In genomic region chr14:37168721-37169120, GRCh38 we compare ENCODE assay signal across 14 cellular contexts. TPM values are rescaled to one million over a fixed set of nuclear protein-coding genes. Genes with fewer than 3 reads are reported as not detected.
"Had no signal": no experiment of that assay in that cellular context is flagged by ENCODE, and none has a peak within 500 bp of the region (broad histone marks: within the 10 kb centered on the region; RNA-seq: fewer than 3 reads in every experiment).

No MANE protein-coding gene starts in this region.

- ATAC-seq: activated CD8-positive, alpha-beta T cell treated with anti-CD3 and anti-CD28 coated beads, Interleukin-2, amount 10 ng/mL, durations not matched to agents 7 days and 5 days; left lung; stimulated activated naive CD8-positive, alpha-beta T cell treated with anti-CD3 and anti-CD28 coated beads, Interleukin-15, amount 100 ng/mL, for 72 hours had no signal

- H3K9me3 Mint-ChIP-seq: activated naive CD4-positive, alpha-beta T cell treated with anti-CD3 and anti-CD28 coated beads for 36 hours; memory B cell; T-helper 2 cell treated with Interferon-gamma antibody and Interleukin-4, amounts not matched to agents 5 μg/mL and 100 μg/mL, for 36 hours had no signal

- H3K27me3 Mint-ChIP-seq: memory B cell had no signal

- DNase-seq: activated CD4-positive, alpha-beta T cell treated with anti-CD3 and anti-CD28 coated beads for 48 hours; activated CD8-positive, alpha-beta T cell treated with anti-CD3 and anti-CD28 coated beads, Interleukin-2, amount 10 ng/mL, durations not matched to agents 7 days and 5 days; activated naive CD4-positive, alpha-beta T cell treated with anti-CD3 and anti-CD28 coated beads for 36 hours; caudate nucleus; colonic mucosa; foreskin melanocyte; head of caudate nucleus; left lung; retina; stimulated activated CD4-positive, alpha-beta T cell treated with anti-CD3 and anti-CD28 coated beads, Interleukin-4, amount 100 ng/mL, for 4 hours; stimulated activated naive CD8-positive, alpha-beta T cell treated with anti-CD3 and anti-CD28 coated beads, Interleukin-15, amount 100 ng/mL, for 72 hours; WERI-Rb-1 had no signal

- H3K4me3 Mint-ChIP-seq: activated CD8-positive, alpha-beta T cell treated with anti-CD3 and anti-CD28 coated beads, Interleukin-2, amount 10 ng/mL, durations not matched to agents 7 days and 5 days; activated naive CD4-positive, alpha-beta T cell treated with anti-CD3 and anti-CD28 coated beads for 36 hours; memory B cell; stimulated activated naive CD8-positive, alpha-beta T cell treated with anti-CD3 and anti-CD28 coated beads, Interleukin-15, amount 100 ng/mL, for 72 hours; T-helper 2 cell treated with Interferon-gamma antibody and Interleukin-4, amounts not matched to agents 5 μg/mL and 100 μg/mL, for 36 hours had no signal

- H3K36me3 Mint-ChIP-seq: memory B cell had no signal

- H3K4me1 Mint-ChIP-seq: memory B cell; stimulated activated naive CD8-positive, alpha-beta T cell treated with anti-CD3 and anti-CD28 coated beads, Interleukin-15, amount 100 ng/mL, for 72 hours had no signal

- H3K27ac Mint-ChIP-seq: activated CD8-positive, alpha-beta T cell treated with anti-CD3 and anti-CD28 coated beads, Interleukin-2, amount 10 ng/mL, durations not matched to agents 7 days and 5 days; activated naive CD4-positive, alpha-beta T cell treated with anti-CD3 and anti-CD28 coated beads for 36 hours; memory B cell; stimulated activated naive CD8-positive, alpha-beta T cell treated with anti-CD3 and anti-CD28 coated beads, Interleukin-15, amount 100 ng/mL, for 72 hours; T-helper 2 cell treated with Interferon-gamma antibody and Interleukin-4, amounts not matched to agents 5 μg/mL and 100 μg/mL, for 36 hours had no signal

RNA-seq across cellular contexts. Expression of gene SLC25A21, which starts 3.7 kb away (rescaled TPM):
- total RNA-seq: activated CD8-positive, alpha-beta T cell treated with anti-CD3 and anti-CD28 coated beads, Interleukin-2, amount 10 ng/mL, durations not matched to agents 7 days and 5 days; activated naive CD4-positive, alpha-beta T cell treated with anti-CD3 and anti-CD28 coated beads for 36 hours had no signal

RNA-seq across cellular contexts. Expression of gene MIPOL1, which starts 29.0 kb away (rescaled TPM):
- total RNA-seq: activated CD8-positive, alpha-beta T cell treated with anti-CD3 and anti-CD28 coated beads, Interleukin-2, amount 10 ng/mL, durations not matched to agents 7 days and 5 days had no signal
